Comparison of ENCODE assay signal across 8 cellular contexts in the genomic region with DNA sequence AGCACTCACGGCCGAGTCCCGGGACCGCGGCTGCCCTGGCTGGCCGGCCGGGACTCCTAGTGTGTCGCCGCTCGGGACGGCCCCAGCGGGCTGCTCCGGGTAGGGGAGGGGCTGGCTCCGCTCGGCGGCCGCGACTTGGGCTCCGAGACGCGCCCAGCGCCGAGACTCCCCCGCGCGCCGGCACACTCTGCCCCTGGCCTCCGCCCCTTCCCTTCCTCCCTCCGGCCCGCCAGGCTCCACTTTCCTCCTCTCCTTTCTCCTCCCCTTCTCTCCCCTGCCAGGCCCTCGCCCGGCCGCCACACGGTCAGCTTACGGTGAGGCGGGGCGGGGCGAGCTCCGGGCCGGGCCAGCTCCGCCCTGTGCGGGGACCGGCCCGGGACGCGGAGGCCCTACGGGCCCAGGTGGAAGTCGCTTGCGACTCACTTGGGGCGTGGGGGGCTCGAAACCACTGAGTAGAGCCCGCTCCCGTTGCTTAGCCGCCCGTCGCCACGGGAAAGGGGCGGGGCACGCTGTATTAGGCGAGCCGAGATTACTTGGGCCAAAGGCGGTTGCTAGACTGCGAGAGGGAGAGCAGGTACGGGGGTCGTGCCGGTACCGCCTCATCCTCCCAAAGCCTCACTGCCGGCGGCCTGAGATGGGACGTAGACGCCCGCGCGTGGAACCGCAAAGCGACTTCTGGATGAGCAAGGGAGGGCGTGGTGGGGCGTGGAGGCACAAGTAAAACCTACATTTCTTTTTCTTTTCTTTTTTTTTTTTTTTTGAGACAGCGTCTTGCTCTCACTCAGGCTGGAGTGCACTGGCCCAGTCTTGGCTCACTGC. TPM values are rescaled to one million over a fixed set of nuclear protein-coding genes. Genes with fewer than 3 reads are reported as not detected.
DNase-seq lines count a peak whose midpoint lies in the region; ATAC-seq, FAIRE-seq and TF ChIP-seq lines count a peak whose summit lies in the region.

TSS of gene ITGB5 (minus strand) at position 189 of the 819 bp plus-strand sequence. CDS start 365 bp downstream, outside the sequence.

- H3K36me3 ChIP-seq in neural progenitor cell, result no peaks in the 10 kb centered on the region

- peak within 1 kb of the TSS; percentile 95 for H3K4me3 ChIP-seq in neural progenitor cell

- peaks cover 47% of the 10 kb centered on the region for H3K4me1 ChIP-seq in neural progenitor cell

- H3K27me3 Mint-ChIP-seq in activated naive CD8-positive, alpha-beta T cell, result peaks cover 17% of the 10 kb centered on the region
- H3K27me3 Mint-ChIP-seq in neural progenitor cell (ENCODE audit: insufficient read depth, low read depth), result peaks cover 20% of the 10 kb centered on the region

- H4K20me1 ChIP-seq in neural progenitor cell (ENCODE audit: low read depth), result peaks cover 25% of the 10 kb centered on the region

- H2AFZ ChIP-seq in neural progenitor cell (replicated peaks), result peak within 1 kb of the TSS; percentile 88

- peaks cover 25% of the 10 kb centered on the region for H3K79me2 ChIP-seq in neural progenitor cell (ENCODE audit: low read depth)

- no peak within 1 kb of the TSS for H3K27ac Mint-ChIP-seq in activated naive CD8-positive, alpha-beta T cell
- H3K27ac Mint-ChIP-seq in neural progenitor cell, result peak within 1 kb of the TSS; percentile 12

- no peaks in the 10 kb centered on the region for H3K9me3 ChIP-seq in neural progenitor cell (ENCODE audit: low read depth)

- TF ChIP-seq CTCF in neural progenitor cell (IDR thresholded peaks at IDR 0.05), result no peak

- peak; percentile 2 to 7 for DNase-seq in activated CD4-positive, alpha-beta T cell treated with anti-CD3 and anti-CD28 coated beads for 4 hours
- no peak for DNase-seq in activated CD4-positive, alpha-beta T cell treated with anti-CD3 and anti-CD28 coated beads for 1 hour
- DNase-seq in NCI-H82 (lab: John Stamatoyannopoulos, UW) (peak; percentile 86), globus pallidus (ENCODE audit: low spot score) (peak; percentile 61), neural progenitor cell (ENCODE audit: low spot score) (peak; percentile 91), urothelium cell line (ENCODE audit: low spot score) (peak; percentile 87)

- H3F3A ChIP-seq in neural progenitor cell (ENCODE audit: low read depth), result peaks cover 67% of the 10 kb centered on the region

- H3K9ac ChIP-seq in neural progenitor cell, result peak within 1 kb of the TSS; percentile 51

- peak within 1 kb of the TSS; percentile 83 for H3K4me2 ChIP-seq in neural progenitor cell

- H3K4me1 Mint-ChIP-seq in activated naive CD8-positive, alpha-beta T cell (ENCODE audit: low read depth), result peaks cover 5% of the 10 kb centered on the region
- peaks cover 50% of the 10 kb centered on the region for H3K4me1 Mint-ChIP-seq in neural progenitor cell

- peak within 1 kb of the TSS; percentile 69 for H3K4me3 Mint-ChIP-seq in activated naive CD8-positive, alpha-beta T cell
- peak within 1 kb of the TSS; percentile 92 for H3K4me3 Mint-ChIP-seq in neural progenitor cell

- peak within 1 kb of the TSS; percentile 32 for H3K27ac ChIP-seq in neural progenitor cell

- H3K27me3 ChIP-seq in neural progenitor cell, result peaks cover 10% of the 10 kb centered on the region

- peak; percentile 56 for ATAC-seq in HG02840 (IDR thresholded peaks at IDR 0.05; ENCODE audit: low FRiP score, unreplicated experiment)

- no peak for FAIRE-seq in urothelium cell line (lab: Jason Lieb, UNC)

- no peaks in the 10 kb centered on the region for H3K9me3 Mint-ChIP-seq in activated naive CD8-positive, alpha-beta T cell (ENCODE audit: low read depth)
- no peaks in the 10 kb centered on the region for H3K9me3 Mint-ChIP-seq in neural progenitor cell

- H3K36me3 Mint-ChIP-seq in activated naive CD8-positive, alpha-beta T cell, result no peaks in the 10 kb centered on the region
- H3K36me3 Mint-ChIP-seq in neural progenitor cell, result no peaks in the 10 kb centered on the region

RNA-seq across cellular contexts. Expression of gene ITGB5, which starts in this region (rescaled TPM):
- total RNA-seq in neural progenitor cell (ENCODE audit: low replicate concordance), result 55.8 and 108 TPM in 2 replicates
